Comparison of ENCODE assay signal across 2 cellular contexts in genomic region chr11:130313383-130314183, GRCh38.
TF ChIP-seq lines count a peak whose summit lies in the region.

No MANE protein-coding gene starts in this region.

TF ChIP-seq in SK-N-SH, 30 proteins besides CTCF, POLR2A, EP300 and RAD21 (continued from another document):
- no peak for TF ChIP-seq USF1 (IDR thresholded peaks at IDR 0.05; ENCODE audit: borderline replicate concordance, low read depth)
- no peak for TF ChIP-seq FOXM1 (IDR thresholded peaks at IDR 0.05; ENCODE audit: low read depth)
- TF ChIP-seq MEF2A (IDR thresholded peaks at IDR 0.05; ENCODE audit: borderline replicate concordance, low read depth), result no peak
- no peak for TF ChIP-seq GABPA (IDR thresholded peaks at IDR 0.05; ENCODE audit: low read depth)
- TF ChIP-seq IRF3 (IDR thresholded peaks at IDR 0.05; ENCODE audit: low read depth, low read length), result no peak
- no peak; the same call in 1 of the 2 replicates for TF ChIP-seq MXI1 (IDR thresholded peaks at IDR 0.05; ENCODE audit: low read depth, low read length)
- no peak for TF ChIP-seq EZH2phosphoT487 (IDR thresholded peaks at IDR 0.05; ENCODE audit: borderline replicate concordance, low read depth)
- no peak for TF ChIP-seq POLR2AphosphoS5 (IDR thresholded peaks at IDR 0.05; ENCODE audit: low read depth, low read length)

TF ChIP-seq in SK-N-SH treated with all-trans-retinoic acid at 6 μM for 48 hours, 23 proteins besides CTCF, POLR2A, EP300 and RAD21:
- no peak for TF ChIP-seq PATZ1 (CRISPR knock-in tag; IDR thresholded peaks at IDR 0.05; ENCODE audit: borderline replicate concordance)
- TF ChIP-seq ZFP3 (CRISPR knock-in tag; IDR thresholded peaks at IDR 0.05), result no peak
- TF ChIP-seq ISL1 (CRISPR knock-in tag; IDR thresholded peaks at IDR 0.05), result no peak
- no peak for TF ChIP-seq ZNF8 (CRISPR knock-in tag; IDR thresholded peaks at IDR 0.05)
TF ChIP-seq in SK-N-SH treated with all-trans-retinoic acid at 6 μM for 48 hours: peak in this region for 0.
